ENCODE assay signal across 22 cellular contexts in the genomic region with DNA sequence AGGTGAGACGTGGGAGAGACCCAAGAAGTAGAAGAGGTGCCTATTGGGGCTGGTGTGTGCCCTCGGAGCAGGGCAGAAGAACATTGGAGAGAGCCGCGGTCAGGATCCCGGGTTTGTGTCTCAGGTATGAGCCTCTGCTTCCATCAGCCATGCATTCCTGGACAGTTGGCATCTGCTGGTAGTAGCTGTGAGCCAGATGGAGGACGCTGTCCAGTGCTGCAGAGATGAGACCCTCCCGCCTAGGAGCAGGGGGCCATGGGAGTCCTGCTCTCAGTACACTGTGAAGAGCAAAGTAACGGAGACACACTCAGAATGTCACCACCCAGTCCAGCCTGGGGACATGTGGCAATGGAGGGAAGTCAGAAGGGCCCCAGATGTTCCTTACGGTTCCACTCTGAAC.
"Had no signal": no experiment of that assay in that cellular context is flagged by ENCODE, and none has a peak within 500 bp of the region (broad histone marks: within the 10 kb centered on the region; RNA-seq: fewer than 3 reads in every experiment).

No MANE protein-coding gene starts in this region.

- H3K36me3 ChIP-seq: neural progenitor cell, neutrophil, pancreas, right lobe of liver, sigmoid colon, stomach, thoracic aorta, thyroid gland, tibial nerve, upper lobe of left lung, vagina had no signal

- H3K9me3 ChIP-seq: neutrophil, pancreas, psoas muscle, right lobe of liver, sigmoid colon, stomach, thoracic aorta, thyroid gland, upper lobe of left lung, vagina had no signal

- H3K4me1 ChIP-seq: pancreas, psoas muscle, right lobe of liver, stomach, thyroid gland, tibial nerve, upper lobe of left lung, vagina had no signal

- H2AFZ ChIP-seq: neural progenitor cell had no signal

- H3K4me2 ChIP-seq: neural progenitor cell had no signal

- H3K9ac ChIP-seq: neural progenitor cell had no signal

- H3K27ac ChIP-seq: neural progenitor cell, neutrophil, pancreas, psoas muscle, right lobe of liver, sigmoid colon, stomach, thoracic aorta, thyroid gland, tibial nerve, upper lobe of left lung, vagina had no signal

- H3K27me3 ChIP-seq: neutrophil, pancreas, right lobe of liver, thyroid gland, tibial nerve, upper lobe of left lung, vagina had no signal

- H3K4me3 ChIP-seq: neural progenitor cell, pancreas, psoas muscle, right lobe of liver, sigmoid colon, stomach, thoracic aorta, thyroid gland, tibial nerve, upper lobe of left lung, vagina had no signal

- DNase-seq: natural killer cell; pancreas; psoas muscle; right cardiac atrium; right lobe of liver; sigmoid colon; small intestine; stimulated activated CD4-positive, alpha-beta T cell treated with anti-CD3 and anti-CD28 coated beads, Interleukin-15, amount 100 ng/mL, for 24 hours; stimulated activated CD4-positive, alpha-beta T cell treated with anti-CD3 and anti-CD28 coated beads, Interleukin-2, amount 100 ng/mL, for 24 hours; stimulated activated CD4-positive, alpha-beta T cell treated with anti-CD3 and anti-CD28 coated beads, Interleukin-2, amount 100 ng/mL, for 48 hours; stimulated activated CD4-positive, alpha-beta T cell treated with anti-CD3 and anti-CD28 coated beads, Interleukin-4, amount 100 ng/mL, for 24 hours; stimulated activated naive B cell treated with anti-CD40 and anti-IgM and Interleukin-4, amounts not matched to agents 10 μg/mL and 1 μg/mL and 100 μg/mL, for 72 hours; stimulated activated naive CD4-positive, alpha-beta T cell treated with Interleukin-2 at 50 U/mL for 16 hours; stomach; thyroid gland; trophoblast cell; upper lobe of left lung had no signal
